9 cellular contexts compared by ENCODE assay signal in the genomic region with DNA sequence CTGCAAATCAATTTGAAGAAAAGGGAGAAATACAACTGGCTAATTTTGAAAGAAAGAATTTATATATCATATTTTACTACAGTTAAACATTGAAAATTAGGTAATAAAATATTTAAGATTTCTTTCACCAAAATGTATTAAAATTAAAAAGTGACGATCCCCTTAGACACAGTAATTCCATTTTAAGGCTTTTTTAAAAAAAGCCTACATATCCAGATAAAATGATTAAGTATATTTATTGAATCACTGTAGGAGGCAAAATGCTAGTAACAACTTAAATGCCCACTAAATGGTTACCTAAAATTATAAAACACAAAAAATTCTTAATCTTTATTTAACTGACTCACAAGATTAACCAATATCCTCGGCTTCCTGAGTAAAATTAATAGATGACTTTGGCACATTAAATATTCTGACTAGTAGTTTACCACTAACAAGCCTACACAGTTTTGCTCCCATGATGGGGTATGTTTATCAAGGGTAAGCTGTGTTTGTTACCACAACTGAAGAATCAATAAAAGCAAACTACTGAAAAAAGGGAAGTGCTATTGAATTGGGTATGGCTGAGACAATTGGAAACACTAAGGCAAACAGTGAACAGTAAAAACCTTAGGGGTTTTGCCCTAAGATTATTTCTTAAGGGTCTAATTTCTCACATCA. TPM values are rescaled to one million over a fixed set of nuclear protein-coding genes. Genes with fewer than 3 reads are reported as not detected.
DNase-seq lines count a peak whose midpoint lies in the region; ATAC-seq, FAIRE-seq and TF ChIP-seq lines count a peak whose summit lies in the region.
"Had no signal": no experiment of that assay in that cellular context is flagged by ENCODE, and none has a peak within 500 bp of the region (broad histone marks: within the 10 kb centered on the region; RNA-seq: fewer than 3 reads in every experiment).

No MANE protein-coding gene starts in this region.

- H3K4me1 ChIP-seq in mesodermal cell (ENCODE audit: control insufficient read depth, insufficient read depth, low read length, poor library complexity, severe bottlenecking) = peaks cover 7% of the 10 kb centered on the region
- H3K4me1 ChIP-seq: Caco-2 had no signal

- H3K4me3 ChIP-seq in mesodermal cell (ENCODE audit: extremely low read depth, insufficient read depth, low read length, poor library complexity, severe bottlenecking) = no peak overlapping the region

- no peak for FAIRE-seq in HTR-8/SVneo (lab: Jason Lieb, UNC)

- no peaks in the 10 kb centered on the region for H3K36me3 ChIP-seq in mesodermal cell (ENCODE audit: control insufficient read depth, insufficient read depth, low read length)

- intact Hi-C loops in activated T-helper 2 cell treated with anti-CD3 and anti-CD28 coated beads, Interferon-gamma antibody, Interleukin-2, Interleukin-4, amounts not matched to agents 10 μg/mL and 5 μg/mL and 100 μg/mL, durations not matched to agents 14 hours and 24 hours and 36 hours (cut with micrococcal nuclease) = loop anchor here (1.0 kb wide), 2 partner anchors 23 to 27 kb away; no protein-coding TSS in a partner anchor

- no peaks in the 10 kb centered on the region for H3K27me3 Mint-ChIP-seq in activated T-helper 2 cell treated with anti-CD3 and anti-CD28 coated beads, Interferon-gamma antibody, Interleukin-2, Interleukin-4, amounts not matched to agents 10 μg/mL and 5 μg/mL and 100 μg/mL, durations not matched to agents 14 hours and 24 hours and 36 hours (ENCODE audit: low read depth)

- peaks cover 71% of the 10 kb centered on the region for H3K36me3 Mint-ChIP-seq in activated T-helper 2 cell treated with anti-CD3 and anti-CD28 coated beads, Interferon-gamma antibody, Interleukin-2, Interleukin-4, amounts not matched to agents 10 μg/mL and 5 μg/mL and 100 μg/mL, durations not matched to agents 14 hours and 24 hours and 36 hours (ENCODE audit: low read depth)

- H3K9me3 ChIP-seq in mesodermal cell (ENCODE audit: control insufficient read depth, low read length) = no peaks in the 10 kb centered on the region
- H3K9me3 ChIP-seq: Caco-2 had no signal

- ATAC-seq in HG02973 (IDR thresholded peaks at IDR 0.05; ENCODE audit: unreplicated experiment) = peak; percentile 47

- no CpG with 5 or more reads among the region's 2 CpGs for WGBS in mesodermal cell (ENCODE audit: insufficient coverage in 2 of 2), 2 experiments

- H3K27ac ChIP-seq in mesodermal cell (ENCODE audit: low read depth, low read length, severe bottlenecking) = peak overlapping the region; percentile 86

- no peak for TF ChIP-seq CTCF in GM10248 (IDR thresholded peaks at IDR 0.05; ENCODE audit: control extremely low read depth, extremely low read depth, low read depth, missing control alignments)

- POLR2A ChIA-PET in GM10248 (lab: Yijun Ruan, JAX) = interaction anchor here (0.7 kb wide), 1 partner anchor 27 kb away, joined by 4 read pairs; no protein-coding TSS in a partner anchor

- CTCF ChIA-PET in GM10248 (lab: Yijun Ruan, JAX) = interaction anchor here (0.9 to 2.8 kb wide), 5 partner anchors 13 to 139 kb away, joined by 3 to 12 read pairs (median 4); no protein-coding TSS in a partner anchor

- H3K4me3 Mint-ChIP-seq in activated T-helper 2 cell treated with anti-CD3 and anti-CD28 coated beads, Interferon-gamma antibody, Interleukin-2, Interleukin-4, amounts not matched to agents 10 μg/mL and 5 μg/mL and 100 μg/mL, durations not matched to agents 14 hours and 24 hours and 36 hours (ENCODE audit: low read depth) = no peak overlapping the region

- peak overlapping the region; percentile 65 for H3K27ac Mint-ChIP-seq in activated T-helper 2 cell treated with anti-CD3 and anti-CD28 coated beads, Interferon-gamma antibody, Interleukin-2, Interleukin-4, amounts not matched to agents 10 μg/mL and 5 μg/mL and 100 μg/mL, durations not matched to agents 14 hours and 24 hours and 36 hours

- H3K9me3 Mint-ChIP-seq in activated T-helper 2 cell treated with anti-CD3 and anti-CD28 coated beads, Interferon-gamma antibody, Interleukin-2, Interleukin-4, amounts not matched to agents 10 μg/mL and 5 μg/mL and 100 μg/mL, durations not matched to agents 14 hours and 24 hours and 36 hours = peaks cover 16% of the 10 kb centered on the region

- DNase-seq in GM10248 (ENCODE audit: extremely low spot score) (peak; percentile 24), NCI-H1092 (lab: John Stamatoyannopoulos, UW) (no peak), HTR-8/SVneo (ENCODE audit: insufficient read length, low spot score) (no peak), anterior cingulate cortex (lab: John Stamatoyannopoulos, UW) (no peak), occipital lobe (lab: John Stamatoyannopoulos, UW) (no peak)
- DNase-seq in activated T-helper 2 cell treated with anti-CD3 and anti-CD28 coated beads, Interferon-gamma antibody, Interleukin-2, Interleukin-4, amounts not matched to agents 10 μg/mL and 5 μg/mL and 100 μg/mL, durations not matched to agents 14 hours and 24 hours and 36 hours (ENCODE audit: low spot score) = no peak

- peaks cover 59% of the 10 kb centered on the region for H3K4me1 Mint-ChIP-seq in activated T-helper 2 cell treated with anti-CD3 and anti-CD28 coated beads, Interferon-gamma antibody, Interleukin-2, Interleukin-4, amounts not matched to agents 10 μg/mL and 5 μg/mL and 100 μg/mL, durations not matched to agents 14 hours and 24 hours and 36 hours (ENCODE audit: low read depth)

RNA-seq across cellular contexts. Expression of a gene that starts 28.4 kb away (rescaled TPM):
- 44.2 and 45.5 TPM in 2 replicates for total RNA-seq in activated T-helper 2 cell treated with anti-CD3 and anti-CD28 coated beads, Interferon-gamma antibody, Interleukin-2, Interleukin-4, amounts not matched to agents 10 μg/mL and 5 μg/mL and 100 μg/mL, durations not matched to agents 14 hours and 24 hours and 36 hours
- polyA plus RNA-seq in mesodermal cell (2013, experiment 1 of 2) = 16.7 TPM
- polyA plus RNA-seq in mesodermal cell (2013, experiment 2 of 2) = 18.6 TPM
- total RNA-seq in occipital lobe = 105 TPM
